ENCODE assay signal across 13 cellular contexts in genomic region chr14:68783408-68784297, GRCh38. TPM values are rescaled to one million over a fixed set of nuclear protein-coding genes. Genes with fewer than 3 reads are reported as not detected.
DNase-seq lines count a peak whose midpoint lies in the region; ATAC-seq and TF ChIP-seq lines count a peak whose summit lies in the region.
"Had no signal": no experiment of that assay in that cellular context is flagged by ENCODE, and none has a peak within 500 bp of the region (broad histone marks: within the 10 kb centered on the region; RNA-seq: fewer than 3 reads in every experiment).

No MANE protein-coding gene starts in this region.

- peaks cover 9% of the 10 kb centered on the region for H3K36me3 ChIP-seq in CD4-positive, CD25-positive, alpha-beta regulatory T cell (ENCODE audit: control insufficient read depth, insufficient read depth, low read length)

- no peaks in the 10 kb centered on the region for H3K27me3 Mint-ChIP-seq in CD4-positive, CD25-positive, alpha-beta regulatory T cell

- H3K4me1 ChIP-seq in CD4-positive, CD25-positive, alpha-beta regulatory T cell (ENCODE audit: control insufficient read depth, insufficient read depth, low read length, poor library complexity, severe bottlenecking) = peaks cover 96% of the 10 kb centered on the region
- peaks cover 21% of the 10 kb centered on the region for H3K4me1 ChIP-seq in foreskin keratinocyte

- H3K27me3 ChIP-seq in CD4-positive, CD25-positive, alpha-beta regulatory T cell (ENCODE audit: control insufficient read depth, insufficient read depth, low read length) = no peaks in the 10 kb centered on the region
- H3K27me3 ChIP-seq in foreskin keratinocyte = no peaks in the 10 kb centered on the region

- peak overlapping the region; percentile 88 for H3K4me3 ChIP-seq in CD4-positive, CD25-positive, alpha-beta regulatory T cell (ENCODE audit: low read depth, low read length)
- H3K4me3 ChIP-seq: dorsolateral prefrontal cortex had no signal

- H3K27ac Mint-ChIP-seq in CD4-positive, CD25-positive, alpha-beta regulatory T cell = peak overlapping the region; percentile 89 to 99 (median 94)

- peaks cover 41 to 97% (median 71%) of the 10 kb centered on the region in 4 donors for H3K4me1 Mint-ChIP-seq in CD4-positive, CD25-positive, alpha-beta regulatory T cell

- TF ChIP-seq CTCF in foreskin keratinocyte (conservative IDR thresholded peaks at IDR 0.05) = no peak

- ATAC-seq in CD4-positive, CD25-positive, alpha-beta regulatory T cell (ENCODE audit: low read depth in 2 of 2) = no peak
- ATAC-seq in foreskin keratinocyte (no peak), GM21526 (IDR thresholded peaks at IDR 0.05; ENCODE audit: low FRiP score, unreplicated experiment) (no peak)

- no peak for DNase-seq in CD4-positive, CD25-positive, alpha-beta regulatory T cell
- DNase-seq in NCI-H226 = peak; percentile 48
- no peak for DNase-seq in foreskin keratinocyte
- peak; percentile 65 for DNase-seq in renal cortical epithelial cell (ENCODE audit: low read depth)
- DNase-seq in inferior parietal cortex (ENCODE audit: extremely low spot score) = no peak
- no peak for DNase-seq in GOT3 (lab: John Stamatoyannopoulos, UW)
- DNase-seq in GM19238 (ENCODE audit: insufficient read length, low spot score) = no peak
- DNase-seq: activated naive CD4-positive, alpha-beta T cell treated with Interleukin-2 at 50 U/mL for 16 hours; COR-L47; NCI-H2029 treated with DMSO at 0.1 percent for 48 hours; RPMI8226 had no signal

- peak overlapping the region; percentile 99 for H3K27ac ChIP-seq in CD4-positive, CD25-positive, alpha-beta regulatory T cell (ENCODE audit: insufficient read depth, low read length, poor library complexity, severe bottlenecking)
- peak overlapping the region; percentile 51 for H3K27ac ChIP-seq in foreskin keratinocyte

- no peaks in the 10 kb centered on the region for H3K9me3 Mint-ChIP-seq in CD4-positive, CD25-positive, alpha-beta regulatory T cell

- H3K36me3 Mint-ChIP-seq in CD4-positive, CD25-positive, alpha-beta regulatory T cell = peaks cover 13% of the 10 kb centered on the region

- peak overlapping the region; percentile 74 to 98 (median 88) for H3K4me3 Mint-ChIP-seq in CD4-positive, CD25-positive, alpha-beta regulatory T cell

- H3K9me3 ChIP-seq in CD4-positive, CD25-positive, alpha-beta regulatory T cell (ENCODE audit: control insufficient read depth in 2 of 2, low read length in 2 of 2) = no peaks in the 10 kb centered on the region

RNA-seq across cellular contexts. Expression of gene ZFP36L1, which starts 9.2 kb away (rescaled TPM):
- total RNA-seq in CD4-positive, CD25-positive, alpha-beta regulatory T cell = 200 TPM
- polyA plus RNA-seq in CD4-positive, CD25-positive, alpha-beta regulatory T cell = 100 to 1,000 TPM in 2 of 4 donors, 10 to 100 TPM in 2; 78.5 to 116 (median 105) TPM
- 169 and 246 TPM in 2 replicates for total RNA-seq in foreskin keratinocyte
- 108 and 116 TPM in 2 replicates for polyA plus RNA-seq in foreskin keratinocyte
- total RNA-seq in renal cortical epithelial cell = 158 and 462 TPM in 2 replicates

Comparison
In these comparisons a context has a peak if more than half of its experiments do, and no peak if none do; other contexts are left out.
1. DNase-seq: peak in NCI-H226 (single experiment) and renal cortical epithelial cell (single experiment); none in CD4-positive, CD25-positive, alpha-beta regulatory T cell (0 of 3), foreskin keratinocyte (0 of 2), inferior parietal cortex (single experiment), GOT3 (single experiment) and GM19238 (single experiment).